9 cellular contexts compared by ENCODE assay signal in genomic region chr7:151351967-151352366, GRCh38. TPM values are rescaled to one million over a fixed set of nuclear protein-coding genes. Genes with fewer than 3 reads are reported as not detected.
DNase-seq lines count a peak whose midpoint lies in the region; ATAC-seq and TF ChIP-seq lines count a peak whose summit lies in the region.
"Had no signal": no experiment of that assay in that cellular context is flagged by ENCODE, and none has a peak within 500 bp of the region (broad histone marks: within the 10 kb centered on the region; RNA-seq: fewer than 3 reads in every experiment).

No MANE protein-coding gene starts in this region.

- peak; percentile 44 for ATAC-seq in GM21447 (IDR thresholded peaks at IDR 0.05; ENCODE audit: unreplicated experiment)
- peak; percentile 51 to 54 for ATAC-seq in activated naive CD4-positive, alpha-beta T cell treated with anti-CD3 and anti-CD28 coated beads, Interleukin-2, amount 50 U/mL, for 72 hours
- ATAC-seq in WTC11, result no peak

- peak overlapping the region; percentile 22 for H3K4me3 ChIP-seq in OCI-LY7 (ENCODE audit: low read depth, low read length, poor library complexity, severe bottlenecking)
- H3K4me3 ChIP-seq in smooth muscle cell, result no peak overlapping the region

- H3K9ac ChIP-seq in smooth muscle cell (ENCODE audit: low read depth), result no peak overlapping the region

- H3K36me3 Mint-ChIP-seq in activated naive CD4-positive, alpha-beta T cell treated with anti-CD3 and anti-CD28 coated beads, Interleukin-2, amount 50 U/mL, for 72 hours, result peaks cover 7 to 10% of the 10 kb centered on the region in 2 donors
- peaks cover 49% of the 10 kb centered on the region for H3K36me3 Mint-ChIP-seq in WTC11

- H3K79me2 ChIP-seq in OCI-LY7 (ENCODE audit: insufficient read depth, low read depth, low read length) (peaks cover 9% of the 10 kb centered on the region; the same call in 1 of the 2 replicates), smooth muscle cell (ENCODE audit: low read depth) (no peaks in the 10 kb centered on the region)

- H3K9me3 ChIP-seq in OCI-LY7 (ENCODE audit: low read length) (no peaks in the 10 kb centered on the region), smooth muscle cell (replicated peaks; ENCODE audit: low read depth) (no peaks in the 10 kb centered on the region)

- no peaks in the 10 kb centered on the region for H4K20me1 ChIP-seq in OCI-LY7 (ENCODE audit: insufficient read depth, low read length)
- H4K20me1 ChIP-seq in smooth muscle cell (ENCODE audit: low read depth), result peaks cover 22% of the 10 kb centered on the region

- CTCF ChIA-PET in OCI-LY7 (lab: Charles Lee; ENCODE audit: unreplicated experiment) (interaction anchor here (1.6 to 2.2 kb wide), 2 partner anchors 37 to 125 kb away, joined by 8 read pairs; partner anchors contain the start of gene ABCF2), RWPE1 (lab: Yijun Ruan, JAX) (interaction anchor here (1.2 kb wide), 1 partner anchor 36 kb away, joined by 7 read pairs; no protein-coding TSS in a partner anchor), WTC11 (lab: Charles Lee) (interaction anchor here (0.8 to 5.8 kb wide), 15 partner anchors 8 to 137 kb away, joined by 3 to 71 read pairs (median 6); partner anchors contain the start of genes ABCF2, CRYGN and NUB1)

- POLR2A ChIA-PET in OCI-LY7 (lab: Charles Lee) (interaction anchor here (0.6 to 1.5 kb wide), 10 partner anchors 10 to 1981 kb away, joined by 3 to 6 read pairs (median 3); partner anchors contain the start of gene NUB1), RWPE1 (lab: Yijun Ruan, JAX; ENCODE audit: low non-redundant PET) (no interaction called here), WTC11 (lab: Charles Lee) (interaction anchor here (0.7 kb wide), 1 partner anchor 37 kb away, joined by 3 read pairs; no protein-coding TSS in a partner anchor)

- H3K4me1 Mint-ChIP-seq in WTC11, result no peaks in the 10 kb centered on the region

- H3K9me2 ChIP-seq in OCI-LY7 (ENCODE audit: insufficient read depth, low read length), result no peaks in the 10 kb centered on the region

- no TSS peak for BruUV-seq in OCI-LY7 (replicated peaks; lab: Mats Ljungman, UMichigan)

- H3K36me3 ChIP-seq in OCI-LY7 (ENCODE audit: insufficient read depth, low read length), result peaks cover 75% of the 10 kb centered on the region
- H3K36me3 ChIP-seq in smooth muscle cell (ENCODE audit: low read depth), result no peaks in the 10 kb centered on the region

- no peak overlapping the region for H3K4me3 Mint-ChIP-seq in WTC11

- H3K27ac Mint-ChIP-seq in activated naive CD4-positive, alpha-beta T cell treated with anti-CD3 and anti-CD28 coated beads, Interleukin-2, amount 50 U/mL, for 72 hours, result peak overlapping the region; percentile 77 to 93
- H3K27ac Mint-ChIP-seq in WTC11, result no peak overlapping the region

- H3K4me1 ChIP-seq in OCI-LY7 (ENCODE audit: insufficient read depth, low read length, poor library complexity, severe bottlenecking), result peaks cover 50% of the 10 kb centered on the region
- H3K4me1 ChIP-seq in smooth muscle cell (ENCODE audit: low read depth), result no peaks in the 10 kb centered on the region

- 95% methylated on average over 6 of the region's 6 CpGs for WGBS in smooth muscle cell (ENCODE audit: low lambda C conversion rate)

- H3K27ac ChIP-seq in OCI-LY7 (ENCODE audit: low read depth, low read length, poor library complexity, severe bottlenecking), result peak overlapping the region; percentile 94
- no peak overlapping the region for H3K27ac ChIP-seq in RWPE1
- no peak overlapping the region for H3K27ac ChIP-seq in smooth muscle cell (ENCODE audit: low read depth)

- no peaks in the 10 kb centered on the region for H3K27me3 ChIP-seq in smooth muscle cell (ENCODE audit: low read depth)

- H3K4me2 ChIP-seq in OCI-LY7 (ENCODE audit: low read length) (peak overlapping the region; percentile 48), smooth muscle cell (no peak overlapping the region)

- no peaks in the 10 kb centered on the region for H3F3A ChIP-seq in smooth muscle cell (ENCODE audit: low read depth)

- no peak for TF ChIP-seq CTCF in OCI-LY7 (conservative IDR thresholded peaks at IDR 0.05; ENCODE audit: low read length)
- TF ChIP-seq CTCF in RWPE1 (conservative IDR thresholded peaks at IDR 0.05; ENCODE audit: low read depth), result no peak
- no peak for TF ChIP-seq CTCF in smooth muscle cell (IDR thresholded peaks at IDR 0.05; ENCODE audit: borderline replicate concordance, insufficient read depth, poor library complexity, severe bottlenecking)
- no peak for TF ChIP-seq CTCF in WTC11 (IDR thresholded peaks at IDR 0.05)

- H3K27me3 Mint-ChIP-seq in WTC11 (ENCODE audit: low read depth), result no peaks in the 10 kb centered on the region

- intact Hi-C loops in OCI-LY7 (cut with micrococcal nuclease; ENCODE audit: unreplicated experiment), result loop anchor here (2.0 kb wide), 1 partner anchor 167 kb away; the partner anchor contains the start of gene RHEB

- H2AFZ ChIP-seq in OCI-LY7 (ENCODE audit: low read length), result peak overlapping the region; percentile 67; the same call in 1 of the 2 replicates
- no peak overlapping the region for H2AFZ ChIP-seq in smooth muscle cell (ENCODE audit: low read depth)

- H3K9me3 Mint-ChIP-seq in activated naive CD4-positive, alpha-beta T cell treated with anti-CD3 and anti-CD28 coated beads, Interleukin-2, amount 50 U/mL, for 72 hours, result no peaks in the 10 kb centered on the region
- H3K9me3 Mint-ChIP-seq in WTC11, result no peaks in the 10 kb centered on the region

- peak; percentile 37 for DNase-seq in OCI-LY7 (ENCODE audit: low spot score)
- DNase-seq in activated naive CD4-positive, alpha-beta T cell treated with anti-CD3 and anti-CD28 coated beads, Interleukin-2, amount 50 U/mL, for 72 hours (ENCODE audit: low spot score in 2 of 2), result peak in 1 of 2 donors; percentile 48
- peak; percentile 16 for DNase-seq in stimulated activated CD8-positive, alpha-beta memory T cell treated with anti-CD3 and anti-CD28 coated beads, Interleukin-7, amount 100 ng/mL, for 24 hours (ENCODE audit: low read depth)
- no peak for DNase-seq in NCI-H748 treated with DMSO at 0.1 percent for 48 hours (lab: John Stamatoyannopoulos, UW)
- no peak for DNase-seq in RWPE1 (ENCODE audit: low spot score)
- DNase-seq in smooth muscle cell (lab: John Stamatoyannopoulos, UW; ENCODE audit: unreplicated experiment), result no peak
- DNase-seq in WTC11 (ENCODE audit: low spot score), result no peak

TF ChIP-seq in WTC11, 78 proteins besides CTCF, POLR2A, EP300 and RAD21:
- TF ChIP-seq OVOL2 (CRISPR knock-in tag; IDR thresholded peaks at IDR 0.05; ENCODE audit: borderline replicate concordance) (no peak), USF2 (CRISPR knock-in tag; IDR thresholded peaks at IDR 0.05) (no peak), SMAD4 (CRISPR knock-in tag; IDR thresholded peaks at IDR 0.05) (no peak)

RNA-seq across cellular contexts. Expression of gene NUB1, which starts 10.4 kb away (rescaled TPM):
- total RNA-seq in OCI-LY7 (2014; rRNA removed; shearing (Covaris generic)), result 44.1 and 44.2 TPM in 2 replicates
- total RNA-seq in OCI-LY7 (2022), result 50.7 and 57.0 TPM in 2 replicates
- 100 to 1,000 TPM in 1 of 2 donors, 10 to 100 TPM in 1; 46.1 to 102 TPM for total RNA-seq in activated naive CD4-positive, alpha-beta T cell treated with anti-CD3 and anti-CD28 coated beads, Interleukin-2, amount 50 U/mL, for 72 hours
- total RNA-seq in smooth muscle cell, result 34.7 and 36.9 TPM in 2 replicates
- 27.7 and 28.5 TPM in 2 replicates for polyA plus RNA-seq in smooth muscle cell
- 31.2 to 38.3 TPM (median 33.5 TPM) in 3 replicates for total RNA-seq in WTC11 (2021)

RNA-seq across cellular contexts. Expression of gene WDR86, which starts 57.9 kb away (rescaled TPM):
- total RNA-seq in OCI-LY7 (2014; rRNA removed; shearing (Covaris generic)), result 0.13 and 0.44 TPM in 2 replicates
- total RNA-seq in OCI-LY7 (2022) (0.51 and 0.65 TPM in 2 replicates), smooth muscle cell (1.3 and 5.6 TPM in 2 replicates), WTC11 (2021) (24.4 to 32.4 TPM (median 30.7 TPM) in 3 replicates)
- total RNA-seq in activated naive CD4-positive, alpha-beta T cell treated with anti-CD3 and anti-CD28 coated beads, Interleukin-2, amount 50 U/mL, for 72 hours, result not detected
- polyA plus RNA-seq in smooth muscle cell, result 4.1 and 8.3 TPM in 2 replicates
- total RNA-seq: pulmonary artery endothelial cell had no signal

Comparison
In these comparisons a context has a peak if more than half of its experiments do, and no peak if none do; other contexts are left out.
1. DNase-seq: peak in OCI-LY7 (single experiment) and stimulated activated CD8-positive, alpha-beta memory T cell treated with anti-CD3 and anti-CD28 coated beads, Interleukin-7, amount 100 ng/mL, for 24 hours (single experiment); none in NCI-H748 treated with DMSO at 0.1 percent for 48 hours (single experiment), RWPE1 (single experiment), smooth muscle cell (single experiment) and WTC11 (single experiment).